Comparison of ENCODE assay signal across 9 cellular contexts in genomic region chr1:248641583-248641982, GRCh38. TPM values are rescaled to one million over a fixed set of nuclear protein-coding genes. Genes with fewer than 3 reads are reported as not detected.
DNase-seq lines count a peak whose midpoint lies in the region; ATAC-seq, FAIRE-seq and TF ChIP-seq lines count a peak whose summit lies in the region.
"Not testable (repeated sequence)": the region's sequence is repeated elsewhere in the genome, so short reads cannot be mapped to it uniquely, and the experiment has no call there.
"Had no signal": no experiment of that assay in that cellular context is flagged by ENCODE, and none has a peak within 500 bp of the region (broad histone marks: within the 10 kb centered on the region; RNA-seq: fewer than 3 reads in every experiment).

No MANE protein-coding gene starts in this region.

- peak; percentile 98 for FAIRE-seq in GM12892 (lab: Jason Lieb, UNC)

- DNase-seq in GM12892 (ENCODE audit: insufficient read length): not testable (repeated sequence)

- ATAC-seq in GM18517 (IDR thresholded peaks at IDR 0.05; ENCODE audit: unreplicated experiment) (peak; percentile 17), GM19372 (IDR thresholded peaks at IDR 0.05; ENCODE audit: low read depth, unreplicated experiment) (peak; percentile 14), GM21528 (IDR thresholded peaks at IDR 0.05; ENCODE audit: low FRiP score, unreplicated experiment) (peak; percentile 12), HG02884 (IDR thresholded peaks at IDR 0.05; ENCODE audit: unreplicated experiment) (peak; percentile 1), HG03175 (IDR thresholded peaks at IDR 0.05; ENCODE audit: unreplicated experiment) (peak; percentile 6), HG03558 (IDR thresholded peaks at IDR 0.05; ENCODE audit: extremely low read depth, unreplicated experiment) (peak; percentile 1)

- TF ChIP-seq POLR2A in GM12892 (IDR thresholded peaks at IDR 0.05; ENCODE audit: low read depth, low read length): not testable (repeated sequence)

RNA-seq across cellular contexts. Expression of gene OR2T35, which starts 3.5 kb away (rescaled TPM):
- polyA plus RNA-seq in GM12892 (2012; ENCODE audit: missing spikeins): 0.23 TPM
- polyA plus RNA-seq: CD14-positive monocyte; CD8-positive, alpha-beta memory T cell had no signal

RNA-seq across cellular contexts. Expression of gene OR2T11, which starts 6.7 kb away (rescaled TPM):
- 0.19 TPM for polyA plus RNA-seq in GM12892 (2012; ENCODE audit: missing spikeins)
- polyA plus RNA-seq: CD14-positive monocyte; CD8-positive, alpha-beta memory T cell had no signal

RNA-seq across cellular contexts. Expression of gene OR2T27, which starts 13.7 kb away (rescaled TPM):
- polyA plus RNA-seq in GM12892 (2012; ENCODE audit: missing spikeins): not detected
- polyA plus RNA-seq: CD14-positive monocyte; CD8-positive, alpha-beta memory T cell had no signal

RNA-seq across cellular contexts. Expression of gene OR2T10, which starts 44.1 kb away (rescaled TPM):
- 0.23 TPM for polyA plus RNA-seq in GM12892 (2012; ENCODE audit: missing spikeins)
- polyA plus RNA-seq: CD14-positive monocyte; CD8-positive, alpha-beta memory T cell had no signal
